In genomic region chr6:56328366-56328765, GRCh38 we compare ENCODE assay signal across 27 cellular contexts.
"Had no signal": no experiment of that assay in that cellular context is flagged by ENCODE, and none has a peak within 500 bp of the region (broad histone marks: within the 10 kb centered on the region; RNA-seq: fewer than 3 reads in every experiment).

No MANE protein-coding gene starts in this region.

- H3K9ac ChIP-seq: parathyroid adenoma had no signal

- H3K27ac ChIP-seq: esophagus muscularis mucosa, neutrophil, parathyroid adenoma, right atrium auricular region, stomach, thyroid gland had no signal

- DNase-seq: cerebellar nuclear complex; cortex of kidney; effector CD8-positive, alpha-beta T cell; endodermal cell; foreskin melanocyte; left ventricle myocardium superior; natural killer cell; stimulated activated CD4-positive, alpha-beta T cell treated with anti-CD3 and anti-CD28 coated beads, Interleukin-12 subunit alpha, Interleukin-12 subunit beta, amount 100 ng/mL, for 4 hours; stimulated activated CD4-positive, alpha-beta T cell treated with anti-CD3 and anti-CD28 coated beads, Interleukin-1b, Interleukin-23, amount 100 ng/mL, for 48 hours; stimulated activated CD4-positive, alpha-beta T cell treated with anti-CD3 and anti-CD28 coated beads, Interleukin-4, amount 100 ng/mL, for 1 hour; stimulated activated CD8-positive, alpha-beta memory T cell treated with anti-CD3 and anti-CD28 coated beads, Interleukin-4, amount 100 ng/mL, for 48 hours; stimulated activated naive CD4-positive, alpha-beta T cell; stomach; thyroid gland; trophoblast cell had no signal

- H3K27ac Mint-ChIP-seq: endodermal cell, memory B cell, natural killer cell, progenitor cell of endocrine pancreas had no signal

- H3K4me3 ChIP-seq: esophagus muscularis mucosa, lung, right atrium auricular region, smooth muscle cell, stomach, thyroid gland had no signal

- H2AFZ ChIP-seq: parathyroid adenoma had no signal

- FAIRE-seq: keratinocyte, urothelium cell line had no signal

- H3K27me3 ChIP-seq: esophagus muscularis mucosa, neutrophil, right atrium auricular region, stomach, thyroid gland had no signal

- H3K27me3 Mint-ChIP-seq: memory B cell had no signal

- H3K9me3 Mint-ChIP-seq: endodermal cell, memory B cell, natural killer cell, neural crest cell had no signal

- H3K36me3 Mint-ChIP-seq: memory B cell, natural killer cell had no signal

- H3K4me3 Mint-ChIP-seq: endodermal cell, memory B cell, natural killer cell, neural crest cell had no signal

- H3K4me1 Mint-ChIP-seq: endodermal cell, memory B cell, natural killer cell, neural crest cell had no signal

- H3K79me2 ChIP-seq: parathyroid adenoma had no signal

- H3K9me3 ChIP-seq: esophagus muscularis mucosa, neutrophil, right atrium auricular region, stomach, thyroid gland had no signal

- ATAC-seq: left ventricle myocardium superior, natural killer cell, sciatic nerve had no signal

- H3K36me3 ChIP-seq: esophagus muscularis mucosa, neutrophil, right atrium auricular region, stomach, thyroid gland had no signal

- H3K4me1 ChIP-seq: parathyroid adenoma, right atrium auricular region, thyroid gland had no signal
